Comparison of ENCODE assay signal across 16 cellular contexts in genomic region chrX:9708086-9708485, GRCh38. TPM values are rescaled to one million over a fixed set of nuclear protein-coding genes. Genes with fewer than 3 reads are reported as not detected.
DNase-seq lines count a peak whose midpoint lies in the region; ATAC-seq, FAIRE-seq and TF ChIP-seq lines count a peak whose summit lies in the region.
"Had no signal": no experiment of that assay in that cellular context is flagged by ENCODE, and none has a peak within 500 bp of the region (broad histone marks: within the 10 kb centered on the region; RNA-seq: fewer than 3 reads in every experiment).

No MANE protein-coding gene starts in this region.

- no peaks in the 10 kb centered on the region for H3K9me1 ChIP-seq in endothelial cell of umbilical vein (replicated peaks; ENCODE audit: control insufficient read depth, extremely low read depth, insufficient read depth, low read length)

- H3K4me1 ChIP-seq in PC-3 (ENCODE audit: insufficient read depth, low read length) (peaks cover 11% of the 10 kb centered on the region), endothelial cell of umbilical vein (ENCODE audit: control insufficient read depth, extremely low read depth, insufficient read depth, low read length) (no peaks in the 10 kb centered on the region), gastrocnemius medialis (no peaks in the 10 kb centered on the region), ovary (ENCODE audit: insufficient read depth) (no peaks in the 10 kb centered on the region)

- H3K27me3 ChIP-seq in PC-3 (ENCODE audit: low read length) (no peaks in the 10 kb centered on the region), endothelial cell of umbilical vein (ENCODE audit: control insufficient read depth in 2 of 2, insufficient read depth in 2 of 2, low read length in 2 of 2) (no peaks in the 10 kb centered on the region), gastrocnemius medialis (no peaks in the 10 kb centered on the region), ovary (no peaks in the 10 kb centered on the region)

- H3K4me3 Mint-ChIP-seq in activated CD4-positive, alpha-beta T cell treated with anti-CD3 and anti-CD28 coated beads, Interleukin-2, amount 10 ng/mL, durations not matched to agents 7 days and 5 days: no peak overlapping the region
- no peak overlapping the region for H3K4me3 Mint-ChIP-seq in stimulated activated memory B cell treated with anti-CD40 and anti-IgM and Interleukin-4, amounts not matched to agents 10 μg/mL and 1 μg/mL and 100 μg/mL, for 72 hours
- H3K4me3 Mint-ChIP-seq: CD4-positive, alpha-beta T cell had no signal

- H3K9ac ChIP-seq in PC-3 (ENCODE audit: low read length): no peak overlapping the region
- H3K9ac ChIP-seq in endothelial cell of umbilical vein (replicated peaks; ENCODE audit: extremely low read depth, insufficient read depth, low read length): no peak overlapping the region

- H3K9me3 ChIP-seq in PC-3 (ENCODE audit: low read length) (no peaks in the 10 kb centered on the region), endothelial cell of umbilical vein (replicated peaks; ENCODE audit: control insufficient read depth, insufficient read depth, low read length) (no peaks in the 10 kb centered on the region), gastrocnemius medialis (no peaks in the 10 kb centered on the region), ovary (no peaks in the 10 kb centered on the region)
- H3K9me3 ChIP-seq: HAP-1 had no signal

- H2AFZ ChIP-seq in PC-3 (ENCODE audit: low read length): no peak overlapping the region
- H2AFZ ChIP-seq in endothelial cell of umbilical vein (ENCODE audit: low read depth, low read length): no peak overlapping the region

- no peaks in the 10 kb centered on the region for H3K9me3 Mint-ChIP-seq in activated CD4-positive, alpha-beta T cell treated with anti-CD3 and anti-CD28 coated beads, Interleukin-2, amount 10 ng/mL, durations not matched to agents 7 days and 5 days
- no peaks in the 10 kb centered on the region for H3K9me3 Mint-ChIP-seq in stimulated activated memory B cell treated with anti-CD40 and anti-IgM and Interleukin-4, amounts not matched to agents 10 μg/mL and 1 μg/mL and 100 μg/mL, for 72 hours
- H3K9me3 Mint-ChIP-seq: CD4-positive, alpha-beta T cell had no signal

- ATAC-seq in PC-3 (no peak), gastrocnemius medialis (no peak), GM18498 (IDR thresholded peaks at IDR 0.05; ENCODE audit: unreplicated experiment) (no peak)
- no peak for ATAC-seq in stimulated activated memory B cell treated with anti-CD40 and anti-IgM and Interleukin-4, amounts not matched to agents 10 μg/mL and 1 μg/mL and 100 μg/mL, for 72 hours

- H3K4me2 ChIP-seq in PC-3 (ENCODE audit: low read length): peak overlapping the region; percentile 11; the same call in 1 of the 2 replicates
- H3K4me2 ChIP-seq in endothelial cell of umbilical vein (ENCODE audit: insufficient read depth, low read length): no peak overlapping the region

- in situ Hi-C loops in gastrocnemius medialis (cut with MboI; ENCODE audit: low sequenced_read_pairs in 4 of 4): loop anchor here (10.0 to 25.0 kb wide), 4 partner anchors 743 to 946 kb away; partner anchors contain the start of gene FAM9A (in 1 of the 4)

- no peak for TF ChIP-seq EP300 in ovary (IDR thresholded peaks at IDR 0.05)

- peaks cover 8% of the 10 kb centered on the region for H3K4me1 Mint-ChIP-seq in activated CD4-positive, alpha-beta T cell treated with anti-CD3 and anti-CD28 coated beads, Interleukin-2, amount 10 ng/mL, durations not matched to agents 7 days and 5 days
- peaks cover 15% of the 10 kb centered on the region for H3K4me1 Mint-ChIP-seq in stimulated activated memory B cell treated with anti-CD40 and anti-IgM and Interleukin-4, amounts not matched to agents 10 μg/mL and 1 μg/mL and 100 μg/mL, for 72 hours

- FAIRE-seq in endothelial cell of umbilical vein (lab: Jason Lieb, UNC): peak; percentile 57
- FAIRE-seq: GM12878 had no signal

- no peaks in the 10 kb centered on the region for H3K27me3 Mint-ChIP-seq in activated CD4-positive, alpha-beta T cell treated with anti-CD3 and anti-CD28 coated beads, Interleukin-2, amount 10 ng/mL, durations not matched to agents 7 days and 5 days
- H3K27me3 Mint-ChIP-seq in stimulated activated memory B cell treated with anti-CD40 and anti-IgM and Interleukin-4, amounts not matched to agents 10 μg/mL and 1 μg/mL and 100 μg/mL, for 72 hours: no peaks in the 10 kb centered on the region
- H3K27me3 Mint-ChIP-seq: CD4-positive, alpha-beta T cell had no signal

- TF ChIP-seq POLR2A in endothelial cell of umbilical vein (IDR thresholded peaks at IDR 0.05; ENCODE audit: low read depth, low read length): no peak
- no peak for TF ChIP-seq POLR2A in gastrocnemius medialis (IDR thresholded peaks at IDR 0.05)
- TF ChIP-seq POLR2A in ovary (IDR thresholded peaks at IDR 0.05): no peak

- H3F3A ChIP-seq in PC-3 (ENCODE audit: low read length, unreplicated experiment): no peaks in the 10 kb centered on the region

- POLR2A ChIA-PET in activated CD4-positive, alpha-beta T cell treated with anti-CD3 and anti-CD28 coated beads, Interleukin-2, amount 10 ng/mL, durations not matched to agents 7 days and 5 days (lab: Charles Lee): no interaction called here
- POLR2A ChIA-PET in PC-3 (lab: Charles Lee; ENCODE audit: unreplicated experiment) (no interaction called here), endothelial cell of umbilical vein (lab: Charles Lee) (no interaction called here)

- H3K27ac Mint-ChIP-seq in activated CD4-positive, alpha-beta T cell treated with anti-CD3 and anti-CD28 coated beads, Interleukin-2, amount 10 ng/mL, durations not matched to agents 7 days and 5 days: peak overlapping the region; percentile 19
- peak overlapping the region; percentile 66 for H3K27ac Mint-ChIP-seq in stimulated activated memory B cell treated with anti-CD40 and anti-IgM and Interleukin-4, amounts not matched to agents 10 μg/mL and 1 μg/mL and 100 μg/mL, for 72 hours
- H3K27ac Mint-ChIP-seq: CD4-positive, alpha-beta T cell had no signal

- WGBS in ovary, 3 donors: 87 to 90% (median 90%) methylated on average over 10 of the region's 10 CpGs

- TF ChIP-seq CTCF in PC-3 (conservative IDR thresholded peaks at IDR 0.05; ENCODE audit: low read depth, low read length) (no peak), endothelial cell of umbilical vein (IDR thresholded peaks at IDR 0.05; ENCODE audit: extremely low read depth in 1 of 2, insufficient read depth in 1 of 2, low read depth in 1 of 2, low read length in 2 of 2) (no peak), gastrocnemius medialis (IDR thresholded peaks at IDR 0.05 in 4 of 5, conservative IDR thresholded peaks at IDR 0.05 in 1 of 5) (no peak), ovary (IDR thresholded peaks at IDR 0.05) (no peak)

- CTCF ChIA-PET in activated CD4-positive, alpha-beta T cell treated with anti-CD3 and anti-CD28 coated beads, Interleukin-2, amount 10 ng/mL, durations not matched to agents 7 days and 5 days (lab: Charles Lee): interaction anchor here (0.6 kb wide), 1 partner anchor 356 kb away, joined by 3 read pairs; no protein-coding TSS in a partner anchor
- CTCF ChIA-PET in PC-3 (lab: Charles Lee) (interaction anchor here (0.6 kb wide), 1 partner anchor 737 kb away, joined by 3 read pairs; no protein-coding TSS in a partner anchor), endothelial cell of umbilical vein (lab: Charles Lee) (no interaction called here)

- H3K36me3 ChIP-seq in PC-3 (ENCODE audit: low read depth, low read length): peaks cover 19% of the 10 kb centered on the region
- peaks cover 0 to 6% of the 10 kb centered on the region in 2 experiments for H3K36me3 ChIP-seq in endothelial cell of umbilical vein (ENCODE audit: control insufficient read depth in 2 of 2, extremely low read depth in 1 of 2, insufficient read depth in 2 of 2, low read length in 2 of 2)
- H3K36me3 ChIP-seq in gastrocnemius medialis: peaks cover 0 to 12% of the 10 kb centered on the region in 2 donors
- H3K36me3 ChIP-seq in ovary: no peaks in the 10 kb centered on the region

- no peaks in the 10 kb centered on the region for H3K9me2 ChIP-seq in PC-3 (replicated peaks; ENCODE audit: low read length)

- dilution Hi-C loops in endothelial cell of umbilical vein (cut with MboI; ENCODE audit: extremely low pct_ligation_motif_present, low sequenced_read_pairs): no loop called here

- H3K27ac ChIP-seq in PC-3 (ENCODE audit: low read length) (no peak overlapping the region), endothelial cell of umbilical vein (ENCODE audit: insufficient read depth, low read depth, low read length) (no peak overlapping the region), gastrocnemius medialis (no peak overlapping the region), ovary (no peak overlapping the region)
- H3K27ac ChIP-seq: 22Rv1 had no signal

- H4K20me1 ChIP-seq in PC-3 (ENCODE audit: low read length) (no peaks in the 10 kb centered on the region), endothelial cell of umbilical vein (replicated peaks; ENCODE audit: control insufficient read depth, extremely low read depth, insufficient read depth, low read length) (no peaks in the 10 kb centered on the region)

- no peak for DNase-seq in activated CD4-positive, alpha-beta T cell treated with anti-CD3 and anti-CD28 coated beads, Interleukin-2, amount 10 ng/mL, durations not matched to agents 7 days and 5 days
- no peak for DNase-seq in activated CD4-positive, alpha-beta T cell treated with anti-CD3 and anti-CD28 coated beads, Interleukin-2, amount 50 U/mL, for 1 hour
- DNase-seq in PC-3 (no peak), endothelial cell of umbilical vein (ENCODE audit: low read depth, low spot score) (no peak), gastrocnemius medialis (no peak), ovary (no peak)
- DNase-seq: CD4-positive, alpha-beta T cell; DMS79; GOT3 had no signal

- peaks cover 15% of the 10 kb centered on the region for H3K36me3 Mint-ChIP-seq in activated CD4-positive, alpha-beta T cell treated with anti-CD3 and anti-CD28 coated beads, Interleukin-2, amount 10 ng/mL, durations not matched to agents 7 days and 5 days (ENCODE audit: low read depth)
- peaks cover 46% of the 10 kb centered on the region for H3K36me3 Mint-ChIP-seq in stimulated activated memory B cell treated with anti-CD40 and anti-IgM and Interleukin-4, amounts not matched to agents 10 μg/mL and 1 μg/mL and 100 μg/mL, for 72 hours

- intact Hi-C loops in PC-3 (cut with micrococcal nuclease) (loop anchor here (10.0 kb wide), 3 partner anchors 243 to 963 kb away; partner anchors contain the start of gene TBL1X), endothelial cell of umbilical vein (cut with micrococcal nuclease) (loop anchor here (5.0 to 10.0 kb wide), 4 partner anchors 79 to 963 kb away; partner anchors contain the start of gene SHROOM2), gastrocnemius medialis (cut with DNase I; ENCODE audit: low total_unique reads) (loop anchor here (5.0 to 10.0 kb wide), 2 partner anchors 891 to 963 kb away; no protein-coding TSS in a partner anchor), ovary (cut with DNase I) (no loop called here)

- BruUV-seq in PC-3 (replicated peaks; lab: Mats Ljungman, UMichigan) (no TSS peak), endothelial cell of umbilical vein (replicated peaks; lab: Mats Ljungman, UMichigan) (no TSS peak)

- H3K79me2 ChIP-seq in PC-3 (ENCODE audit: low read length): no peaks in the 10 kb centered on the region
- no peaks in the 10 kb centered on the region for H3K79me2 ChIP-seq in endothelial cell of umbilical vein (ENCODE audit: control insufficient read depth, insufficient read depth, low read length)

- no peak overlapping the region for H3K4me3 ChIP-seq in PC-3 (ENCODE audit: low read length)
- no peak overlapping the region for H3K4me3 ChIP-seq in endothelial cell of umbilical vein (replicated peaks in 1 of 3; ENCODE audit: insufficient read depth in 1 of 3, low read depth in 1 of 3, low read length in 3 of 3)
- no peak overlapping the region for H3K4me3 ChIP-seq in gastrocnemius medialis
- no peak overlapping the region for H3K4me3 ChIP-seq in ovary
- H3K4me3 ChIP-seq: GM12878, HAP-1 had no signal

RNA-seq across cellular contexts. Expression of gene GPR143, which starts 57.6 kb away (rescaled TPM):
- total RNA-seq in activated CD4-positive, alpha-beta T cell treated with anti-CD3 and anti-CD28 coated beads, Interleukin-2, amount 10 ng/mL, durations not matched to agents 7 days and 5 days: not detected
- total RNA-seq in PC-3 (2014; rRNA removed) (0.47 and 0.52 TPM in 2 replicates), endothelial cell of umbilical vein (9.3 and 9.7 TPM in 2 replicates), gastrocnemius medialis (not detected), ovary (1 to 10 TPM; 1.4 to 4.7 (median 3.4) TPM)
- polyA plus RNA-seq in endothelial cell of umbilical vein (17.7 TPM in 2 replicates), ovary (1 to 10 TPM; 3.5 to 4.2 TPM)
- 10.7 and 11.1 TPM in 2 replicates for polyA plus RNA-seq in endothelial cell of umbilical vein (2011; cell fraction: cytosol; rRNA removed)
- 9.2 and 9.5 TPM in 2 replicates for polyA plus RNA-seq in endothelial cell of umbilical vein (2011; cell fraction: nucleus; rRNA removed)
- 24.0 and 53.7 TPM in 2 replicates for polyA plus RNA-seq in endothelial cell of umbilical vein (2012)
- 14.8 and 31.4 TPM in 2 replicates for polyA minus RNA-seq in endothelial cell of umbilical vein
- not detected for polyA minus RNA-seq in endothelial cell of umbilical vein (2011; cell fraction: cytosol; rRNA and poly(A)+ RNA removed)
- 4.6 and 5.7 TPM in 2 replicates for polyA minus RNA-seq in endothelial cell of umbilical vein (2011; cell fraction: nucleus; rRNA and poly(A)+ RNA removed)
- total RNA-seq: CD4-positive, alpha-beta T cell; HT-29 had no signal
- polyA plus RNA-seq: BJ had no signal

Comparison
In these comparisons a context has a peak if more than half of its experiments do, and no peak if none do; other contexts are left out.
1. intact Hi-C loops: an anchor here in PC-3 (10.0 kb wide), endothelial cell of umbilical vein (5.0 to 10.0 kb wide) and gastrocnemius medialis (5.0 to 10.0 kb wide); none called in ovary.